ENCODE assay signal across 8 cellular contexts in the genomic region with DNA sequence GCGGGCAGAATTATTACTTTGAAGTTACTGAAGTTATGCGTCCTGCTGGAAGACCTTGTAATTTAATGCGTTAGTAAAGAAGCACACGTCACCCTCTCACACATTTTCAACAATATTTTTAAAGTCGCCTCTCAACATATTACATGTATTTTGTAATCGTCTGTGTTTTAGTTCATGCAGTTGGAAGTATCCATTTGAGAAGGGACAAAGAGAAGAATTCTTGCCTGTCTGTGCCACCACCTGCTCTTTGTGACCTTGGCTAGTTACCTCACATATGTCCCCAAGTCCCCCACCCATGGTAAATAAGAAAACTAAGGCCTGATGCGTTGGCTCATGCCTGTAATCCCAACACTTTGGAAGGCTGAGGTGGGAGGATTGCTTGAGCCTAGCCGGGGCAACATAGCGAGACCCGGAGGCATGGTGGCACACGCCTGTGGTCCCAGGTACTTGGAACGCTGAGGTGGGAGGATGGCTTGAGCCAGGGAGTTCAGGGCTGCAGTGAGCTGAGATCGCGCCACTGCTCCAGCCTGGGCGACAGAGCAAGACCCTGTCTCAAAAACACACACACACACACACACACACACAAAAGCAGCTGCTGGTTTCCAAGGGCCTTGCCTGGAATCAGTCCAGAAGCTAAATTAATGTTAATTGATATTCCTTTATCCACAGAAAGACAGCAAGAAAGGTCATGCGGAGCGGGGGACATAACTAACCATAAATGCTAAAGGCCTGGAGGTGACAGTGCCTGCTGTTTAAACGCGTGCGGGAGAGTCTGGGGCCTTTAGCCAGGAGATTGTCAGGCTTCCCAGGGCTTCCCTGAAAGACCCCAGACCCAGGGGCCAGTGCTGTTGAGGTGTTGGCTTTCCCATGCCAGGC. TPM values are rescaled to one million over a fixed set of nuclear protein-coding genes. Genes with fewer than 3 reads are reported as not detected.
DNase-seq lines count a peak whose midpoint lies in the region; ATAC-seq, FAIRE-seq and TF ChIP-seq lines count a peak whose summit lies in the region.

No MANE protein-coding gene starts in this region.

- H3K9me3 ChIP-seq in BE2C (no peaks in the 10 kb centered on the region), HUES48 (ENCODE audit: control insufficient read depth, insufficient read depth, low read length) (no peaks in the 10 kb centered on the region), adipocyte (ENCODE audit: control insufficient read depth, low read length) (no peaks in the 10 kb centered on the region), HepG2 (ENCODE audit: low read length) (no peaks in the 10 kb centered on the region), thymus (ENCODE audit: control insufficient read depth) (no peaks in the 10 kb centered on the region)

- H4K20me1 ChIP-seq in HepG2 (ENCODE audit: insufficient read depth, low read length): peaks cover 13% of the 10 kb centered on the region

- H3K4me1 ChIP-seq in BE2C: peaks cover 7% of the 10 kb centered on the region
- H3K4me1 ChIP-seq in HUES48 (ENCODE audit: control insufficient read depth, insufficient read depth, low read length): peaks cover 8% of the 10 kb centered on the region
- H3K4me1 ChIP-seq in adipocyte (ENCODE audit: control insufficient read depth, insufficient read depth, low read length): peaks cover 30% of the 10 kb centered on the region
- H3K4me1 ChIP-seq in HepG2 (ENCODE audit: insufficient read depth, low read length): peaks cover 38% of the 10 kb centered on the region
- H3K4me1 ChIP-seq in thymus (ENCODE audit: control insufficient read depth, insufficient read depth, low read length): peaks cover 9% of the 10 kb centered on the region

- POLR2A ChIA-PET in HepG2 (lab: Yijun Ruan, JAX): interaction anchor here (0.7 to 6.3 kb wide), 5 partner anchors 16 to 64 kb away, joined by 3 to 54 read pairs (median 11); no protein-coding TSS in a partner anchor

- CTCF ChIA-PET in HepG2 (lab: Yijun Ruan, JAX; ENCODE audit: low intra/inter-chr PET ratio, low total read pairs): no interaction called here

- peak overlapping the region; percentile 80 for H3K4me2 ChIP-seq in HepG2 (ENCODE audit: low read depth, low read length)

- no peak; a peak in 1 of 4 replicates for TF ChIP-seq POLR2A in HepG2 (IDR thresholded peaks at IDR 0.05; ENCODE audit: insufficient read depth in 1 of 2, low read depth in 2 of 2, low read length in 2 of 2)

- peaks cover 33% of the 10 kb centered on the region for H3K79me2 ChIP-seq in HepG2 (ENCODE audit: insufficient read depth, low read length)

- TF ChIP-seq CTCF in BE2C (IDR thresholded peaks at IDR 0.05; ENCODE audit: low read depth, low read length) (no peak), HepG2 (CRISPR knock-in tag; IDR thresholded peaks at IDR 0.05) (no peak)

- H3K27ac ChIP-seq in HUES48 (ENCODE audit: low read depth, low read length): peak overlapping the region; percentile 100
- peak overlapping the region; percentile 95 for H3K27ac ChIP-seq in HepG2 (ENCODE audit: extremely low read length, insufficient read depth, low read length)
- peak overlapping the region; percentile 99 for H3K27ac ChIP-seq in thymus (ENCODE audit: low read depth)

- no peak for TF ChIP-seq RAD21 in HepG2 (CRISPR knock-in tag; IDR thresholded peaks at IDR 0.05)

- peak; percentile 74 for FAIRE-seq in HepG2 (lab: Jason Lieb, UNC)

- WGBS in HepG2 (ENCODE audit: low lambda C conversion rate): 0% methylated on average over 6 of the region's 20 CpGs
- WGBS in thymus: 53% methylated on average over 20 of the region's 20 CpGs

- H3K36me3 ChIP-seq in BE2C: peaks cover 14% of the 10 kb centered on the region
- H3K36me3 ChIP-seq in HUES48 (ENCODE audit: control insufficient read depth, insufficient read depth, low read length): no peaks in the 10 kb centered on the region; the same call in none of the 2 replicates
- H3K36me3 ChIP-seq in adipocyte (ENCODE audit: control insufficient read depth, insufficient read depth, low read length, severe bottlenecking): no peaks in the 10 kb centered on the region
- peaks cover 0 to 3% of the 10 kb centered on the region in 2 experiments; a peak in 1 of 5 replicates for H3K36me3 ChIP-seq in HepG2 (replicated peaks in 1 of 2; ENCODE audit: control insufficient read depth in 1 of 2, insufficient read depth in 2 of 2, low read length in 2 of 2)
- no peaks in the 10 kb centered on the region for H3K36me3 ChIP-seq in thymus (ENCODE audit: control insufficient read depth, insufficient read depth)

- H3K9ac ChIP-seq in HUES48 (ENCODE audit: low read depth, low read length): peak overlapping the region; percentile 99
- H3K9ac ChIP-seq in adipocyte (ENCODE audit: low read length): peak overlapping the region; percentile 100
- peak overlapping the region; percentile 92 for H3K9ac ChIP-seq in HepG2 (ENCODE audit: insufficient read depth, low read depth, low read length)

- H3K27me3 ChIP-seq in BE2C (no peaks in the 10 kb centered on the region), HUES48 (ENCODE audit: control insufficient read depth, insufficient read depth, low read length) (no peaks in the 10 kb centered on the region), adipocyte (replicated peaks; ENCODE audit: control insufficient read depth, insufficient read depth, low read length) (no peaks in the 10 kb centered on the region), HepG2 (ENCODE audit: control insufficient read depth in 1 of 2, insufficient read depth in 2 of 2, low read length in 2 of 2) (no peaks in the 10 kb centered on the region; a peak in 1 of 5 replicates), thymus (ENCODE audit: control insufficient read depth, insufficient read depth) (no peaks in the 10 kb centered on the region)

- intact Hi-C loops in HepG2 (cut with micrococcal nuclease; ENCODE audit: unreplicated experiment): loop anchor here (2.0 kb wide), 1 partner anchor 39 kb away; no protein-coding TSS in a partner anchor

- no peak for ATAC-seq in HepG2

- TF ChIP-seq EP300 in HepG2 (IDR thresholded peaks at IDR 0.05; ENCODE audit: low read depth in 2 of 2, low read length in 2 of 2) (no peak), HepG2 (CRISPR knock-in tag; IDR thresholded peaks at IDR 0.05; ENCODE audit: borderline replicate concordance) (no peak)

- H3K4me3 ChIP-seq in BE2C (ENCODE audit: low read depth, low read length) (peak overlapping the region; percentile 56), HUES48 (ENCODE audit: low read depth, low read length) (peak overlapping the region; percentile 83), adipocyte (ENCODE audit: low read length) (peak overlapping the region; percentile 99), HepG2 (replicated peaks in 1 of 3; ENCODE audit: insufficient read depth in 1 of 3, low read depth in 2 of 3, low read length in 3 of 3) (peak overlapping the region; percentile 51 to 90 (median 66)), thymus (ENCODE audit: low read length) (peak overlapping the region; percentile 62)

- BruUV-seq in HepG2 (replicated peaks; lab: Mats Ljungman, UMichigan): TSS peak; percentile 76

- DNase-seq in BE2C: peak; percentile 54
- DNase-seq in adipocyte (ENCODE audit: low read depth): no peak
- DNase-seq in HepG2 (ENCODE audit: low spot score): peak; percentile 40
- DNase-seq in NCI-H2196 treated with DMSO at 0.1 percent for 48 hours (lab: John Stamatoyannopoulos, UW; ENCODE audit: unreplicated experiment): no peak
- DNase-seq in activated CD4-positive, alpha-beta T cell treated with anti-CD3 and anti-CD28 coated beads for 1 hour: no peak
- no peak for DNase-seq in stimulated activated CD4-positive, alpha-beta T cell treated with anti-CD3 and anti-CD28 coated beads, Interleukin-4, amount 100 ng/mL, for 24 hours

- H2AFZ ChIP-seq in HepG2 (ENCODE audit: low read length): no peak overlapping the region

- in situ Hi-C loops in HepG2 (cut with HindIII; ENCODE audit: extremely low pct_ligation_motif_present, low pct_unique_long_range_greater_than_20kb): loop anchor here (5.0 kb wide), 1 partner anchor 39 kb away; no protein-coding TSS in a partner anchor

RNA-seq across cellular contexts. Expression of a gene that starts 0.8 kb away (rescaled TPM):
- 4.9 TPM for polyA plus RNA-seq in BE2C (2012; ENCODE audit: insufficient read depth, insufficient read length, low read depth)
- 1.7 and 2.2 TPM in 2 replicates for total RNA-seq in HepG2 (2016; rRNA removed; fragmentation: Illumina TruSeq; extraction: Trizol)
- total RNA-seq in HepG2 (2016; cell fraction: cytosol; rRNA removed; fragmentation: Illumina TruSeq; extraction: Trizol; ENCODE audit: low read depth): 0.40 and 0.53 TPM in 2 replicates
- 2.0 and 3.2 TPM in 2 replicates for total RNA-seq in HepG2 (2016; cell fraction: insoluble cytoplasmic fraction; rRNA removed; fragmentation: Illumina TruSeq; extraction: Trizol)
- 1.1 and 1.3 TPM in 2 replicates for total RNA-seq in HepG2 (2016; cell fraction: membrane; rRNA removed; fragmentation: Illumina TruSeq; extraction: Trizol)
- 2.5 and 3.6 TPM in 2 replicates for total RNA-seq in HepG2 (2016; cell fraction: nucleus; rRNA removed; fragmentation: Illumina TruSeq; extraction: Trizol)
- 6.2 and 6.7 TPM in 2 replicates for polyA plus RNA-seq in HepG2 (2011; rRNA removed)
- 7.0 and 11.0 TPM in 2 replicates for polyA plus RNA-seq in HepG2 (2011; cell fraction: cytosol; rRNA removed)
- 4.7 and 4.8 TPM in 2 replicates for polyA plus RNA-seq in HepG2 (2011; cell fraction: nucleus; rRNA removed)
- polyA plus RNA-seq in HepG2 (2012): 5.0 and 5.4 TPM in 2 replicates
- 0.63 and 0.91 TPM in 2 replicates for polyA plus RNA-seq in HepG2 (2016; cell fraction: cytosol; fragmentation: Illumina TruSeq; extraction: Trizol; ENCODE audit: low read depth)
- 1.3 and 2.0 TPM in 2 replicates for polyA plus RNA-seq in HepG2 (2016; cell fraction: insoluble cytoplasmic fraction; fragmentation: Illumina TruSeq; extraction: Trizol; ENCODE audit: low read depth)
- polyA plus RNA-seq in HepG2 (2016; cell fraction: membrane; fragmentation: Illumina TruSeq; extraction: Trizol; ENCODE audit: low read depth): 0.69 and 1.2 TPM in 2 replicates
- polyA plus RNA-seq in HepG2 (2016; cell fraction: nucleus; fragmentation: Illumina TruSeq; extraction: Trizol; ENCODE audit: insufficient read depth, low read depth): 3.0 and 3.8 TPM in 2 replicates
- 9.2 and 13.1 TPM in 2 replicates for polyA minus RNA-seq in HepG2 (2011; rRNA and poly(A)+ RNA removed; ENCODE audit: low replicate concordance)
- 3.5 and 3.7 TPM in 2 replicates for polyA minus RNA-seq in HepG2 (2011; cell fraction: cytosol; rRNA and poly(A)+ RNA removed)
- polyA minus RNA-seq in HepG2 (2011; cell fraction: nucleus; rRNA and poly(A)+ RNA removed): 1.4 and 3.5 TPM in 2 replicates
- 6.9 TPM for polyA plus RNA-seq in thymus

RNA-seq across cellular contexts. Expression of a gene that starts 1.7 kb away (rescaled TPM):
- polyA plus RNA-seq in BE2C (2012; ENCODE audit: insufficient read depth, insufficient read length, low read depth): 64.3 TPM
- 17.8 and 24.0 TPM in 2 replicates for total RNA-seq in HepG2 (2016; rRNA removed; fragmentation: Illumina TruSeq; extraction: Trizol)
- total RNA-seq in HepG2 (2016; cell fraction: cytosol; rRNA removed; fragmentation: Illumina TruSeq; extraction: Trizol; ENCODE audit: low read depth): 3.1 and 3.2 TPM in 2 replicates
- 18.3 and 20.3 TPM in 2 replicates for total RNA-seq in HepG2 (2016; cell fraction: insoluble cytoplasmic fraction; rRNA removed; fragmentation: Illumina TruSeq; extraction: Trizol)
- total RNA-seq in HepG2 (2016; cell fraction: membrane; rRNA removed; fragmentation: Illumina TruSeq; extraction: Trizol): 11.9 and 12.8 TPM in 2 replicates
- 17.9 and 21.9 TPM in 2 replicates for total RNA-seq in HepG2 (2016; cell fraction: nucleus; rRNA removed; fragmentation: Illumina TruSeq; extraction: Trizol)
- polyA plus RNA-seq in HepG2 (2011; rRNA removed): 5.8 TPM in 2 replicates
- polyA plus RNA-seq in HepG2 (2011; cell fraction: cytosol; rRNA removed): 4.6 and 5.7 TPM in 2 replicates
- 27.7 and 34.4 TPM in 2 replicates for polyA plus RNA-seq in HepG2 (2011; cell fraction: nucleus; rRNA removed)
- polyA plus RNA-seq in HepG2 (2012): 18.3 and 21.2 TPM in 2 replicates
- 2.2 and 2.6 TPM in 2 replicates for polyA plus RNA-seq in HepG2 (2016; cell fraction: cytosol; fragmentation: Illumina TruSeq; extraction: Trizol; ENCODE audit: low read depth)
- polyA plus RNA-seq in HepG2 (2016; cell fraction: insoluble cytoplasmic fraction; fragmentation: Illumina TruSeq; extraction: Trizol; ENCODE audit: low read depth): 32.5 and 46.4 TPM in 2 replicates
- 7.0 and 9.4 TPM in 2 replicates for polyA plus RNA-seq in HepG2 (2016; cell fraction: membrane; fragmentation: Illumina TruSeq; extraction: Trizol; ENCODE audit: low read depth)
- polyA plus RNA-seq in HepG2 (2016; cell fraction: nucleus; fragmentation: Illumina TruSeq; extraction: Trizol; ENCODE audit: insufficient read depth, low read depth): 60.1 and 68.4 TPM in 2 replicates
- polyA minus RNA-seq in HepG2 (2011; rRNA and poly(A)+ RNA removed; ENCODE audit: low replicate concordance): 16.9 and 25.4 TPM in 2 replicates
- polyA minus RNA-seq in HepG2 (2011; cell fraction: cytosol; rRNA and poly(A)+ RNA removed): 17.9 and 19.6 TPM in 2 replicates
- 10.3 and 14.4 TPM in 2 replicates for polyA minus RNA-seq in HepG2 (2011; cell fraction: nucleus; rRNA and poly(A)+ RNA removed)
- 21.9 TPM for polyA plus RNA-seq in thymus

RNA-seq across cellular contexts. Expression of a gene that starts 28.9 kb away (rescaled TPM):
- polyA plus RNA-seq in BE2C (2012; ENCODE audit: insufficient read depth, insufficient read length, low read depth): 163 TPM
- total RNA-seq in HepG2 (2016; rRNA removed; fragmentation: Illumina TruSeq; extraction: Trizol): 0.77 and 1.4 TPM in 2 replicates
- total RNA-seq in HepG2 (2016; cell fraction: cytosol; rRNA removed; fragmentation: Illumina TruSeq; extraction: Trizol; ENCODE audit: low read depth): not detected in 2 replicates
- total RNA-seq in HepG2 (2016; cell fraction: insoluble cytoplasmic fraction; rRNA removed; fragmentation: Illumina TruSeq; extraction: Trizol): 0.48 and 1.3 TPM in 2 replicates
- total RNA-seq in HepG2 (2016; cell fraction: membrane; rRNA removed; fragmentation: Illumina TruSeq; extraction: Trizol): 0.31 and 0.34 TPM in 2 replicates
- total RNA-seq in HepG2 (2016; cell fraction: nucleus; rRNA removed; fragmentation: Illumina TruSeq; extraction: Trizol): 0.78 and 1.4 TPM in 2 replicates
- polyA plus RNA-seq in HepG2 (2011; rRNA removed) (2.0 and 2.6 TPM in 2 replicates), thymus (18.3 TPM)
- 2.7 and 3.2 TPM in 2 replicates for polyA plus RNA-seq in HepG2 (2011; cell fraction: cytosol; rRNA removed)
- 7.0 and 9.2 TPM in 2 replicates for polyA plus RNA-seq in HepG2 (2011; cell fraction: nucleus; rRNA removed)
- 1.5 and 2.1 TPM in 2 replicates for polyA plus RNA-seq in HepG2 (2012)
- 0.29 and 0.48 TPM in 2 replicates for polyA plus RNA-seq in HepG2 (2016; cell fraction: cytosol; fragmentation: Illumina TruSeq; extraction: Trizol; ENCODE audit: low read depth)
- 0.72 and 1.8 TPM in 2 replicates for polyA plus RNA-seq in HepG2 (2016; cell fraction: insoluble cytoplasmic fraction; fragmentation: Illumina TruSeq; extraction: Trizol; ENCODE audit: low read depth)
- 0.16 and 0.45 TPM in 2 replicates for polyA plus RNA-seq in HepG2 (2016; cell fraction: membrane; fragmentation: Illumina TruSeq; extraction: Trizol; ENCODE audit: low read depth)
- 0.89 and 1.6 TPM in 2 replicates for polyA plus RNA-seq in HepG2 (2016; cell fraction: nucleus; fragmentation: Illumina TruSeq; extraction: Trizol; ENCODE audit: insufficient read depth, low read depth)
- 3.3 TPM in 1 of 2 replicates, not detected in the other for polyA minus RNA-seq in HepG2 (2011; rRNA and poly(A)+ RNA removed; ENCODE audit: low replicate concordance)
- polyA minus RNA-seq in HepG2 (2011; cell fraction: cytosol; rRNA and poly(A)+ RNA removed): 0.53 and 1.5 TPM in 2 replicates
- polyA minus RNA-seq in HepG2 (2011; cell fraction: nucleus; rRNA and poly(A)+ RNA removed): 1.6 and 1.7 TPM in 2 replicates

RNA-seq across cellular contexts. Expression of a gene that starts 38.5 kb away (rescaled TPM):
- polyA plus RNA-seq in BE2C (2012; ENCODE audit: insufficient read depth, insufficient read length, low read depth): 597 TPM
- 51.1 and 51.7 TPM in 2 replicates for total RNA-seq in HepG2 (2016; rRNA removed; fragmentation: Illumina TruSeq; extraction: Trizol)
- total RNA-seq in HepG2 (2016; cell fraction: cytosol; rRNA removed; fragmentation: Illumina TruSeq; extraction: Trizol; ENCODE audit: low read depth): 55.8 and 62.5 TPM in 2 replicates
- 47.6 and 50.9 TPM in 2 replicates for total RNA-seq in HepG2 (2016; cell fraction: insoluble cytoplasmic fraction; rRNA removed; fragmentation: Illumina TruSeq; extraction: Trizol)
- total RNA-seq in HepG2 (2016; cell fraction: membrane; rRNA removed; fragmentation: Illumina TruSeq; extraction: Trizol): 52.1 and 59.2 TPM in 2 replicates
- 27.3 and 30.2 TPM in 2 replicates for total RNA-seq in HepG2 (2016; cell fraction: nucleus; rRNA removed; fragmentation: Illumina TruSeq; extraction: Trizol)
- polyA plus RNA-seq in HepG2 (2011; rRNA removed) (49.1 and 49.2 TPM in 2 replicates), thymus (94.7 TPM)
- polyA plus RNA-seq in HepG2 (2011; cell fraction: cytosol; rRNA removed): 61.9 and 80.7 TPM in 2 replicates
- polyA plus RNA-seq in HepG2 (2011; cell fraction: nucleus; rRNA removed): 84.9 and 98.2 TPM in 2 replicates
- 45.4 and 52.3 TPM in 2 replicates for polyA plus RNA-seq in HepG2 (2012)
- polyA plus RNA-seq in HepG2 (2016; cell fraction: cytosol; fragmentation: Illumina TruSeq; extraction: Trizol; ENCODE audit: low read depth): 168 and 195 TPM in 2 replicates
- 99.2 and 109 TPM in 2 replicates for polyA plus RNA-seq in HepG2 (2016; cell fraction: insoluble cytoplasmic fraction; fragmentation: Illumina TruSeq; extraction: Trizol; ENCODE audit: low read depth)
- polyA plus RNA-seq in HepG2 (2016; cell fraction: membrane; fragmentation: Illumina TruSeq; extraction: Trizol; ENCODE audit: low read depth): 92.8 and 108 TPM in 2 replicates
- polyA plus RNA-seq in HepG2 (2016; cell fraction: nucleus; fragmentation: Illumina TruSeq; extraction: Trizol; ENCODE audit: insufficient read depth, low read depth): 92.2 and 97.8 TPM in 2 replicates
- 30.3 and 98.8 TPM in 2 replicates for polyA minus RNA-seq in HepG2 (2011; rRNA and poly(A)+ RNA removed; ENCODE audit: low replicate concordance)
- 14.6 and 17.3 TPM in 2 replicates for polyA minus RNA-seq in HepG2 (2011; cell fraction: cytosol; rRNA and poly(A)+ RNA removed)
- polyA minus RNA-seq in HepG2 (2011; cell fraction: nucleus; rRNA and poly(A)+ RNA removed): 23.7 and 25.0 TPM in 2 replicates

RNA-seq across cellular contexts. Expression of a gene that starts 46.3 kb away (rescaled TPM):
- polyA plus RNA-seq in BE2C (2012; ENCODE audit: insufficient read depth, insufficient read length, low read depth): 348 TPM
- 69.8 and 77.3 TPM in 2 replicates for total RNA-seq in HepG2 (2016; rRNA removed; fragmentation: Illumina TruSeq; extraction: Trizol)
- 104 and 121 TPM in 2 replicates for total RNA-seq in HepG2 (2016; cell fraction: cytosol; rRNA removed; fragmentation: Illumina TruSeq; extraction: Trizol; ENCODE audit: low read depth)
- total RNA-seq in HepG2 (2016; cell fraction: insoluble cytoplasmic fraction; rRNA removed; fragmentation: Illumina TruSeq; extraction: Trizol): 57.7 and 81.1 TPM in 2 replicates
- total RNA-seq in HepG2 (2016; cell fraction: membrane; rRNA removed; fragmentation: Illumina TruSeq; extraction: Trizol): 244 and 255 TPM in 2 replicates
- total RNA-seq in HepG2 (2016; cell fraction: nucleus; rRNA removed; fragmentation: Illumina TruSeq; extraction: Trizol): 35.1 and 36.4 TPM in 2 replicates
- polyA plus RNA-seq in HepG2 (2011; rRNA removed) (57.7 and 83.5 TPM in 2 replicates), thymus (44.0 TPM)
- 47.6 and 67.3 TPM in 2 replicates for polyA plus RNA-seq in HepG2 (2011; cell fraction: cytosol; rRNA removed)
- 59.5 and 63.5 TPM in 2 replicates for polyA plus RNA-seq in HepG2 (2011; cell fraction: nucleus; rRNA removed)
- polyA plus RNA-seq in HepG2 (2012): 65.5 and 87.1 TPM in 2 replicates
- 148 and 150 TPM in 2 replicates for polyA plus RNA-seq in HepG2 (2016; cell fraction: cytosol; fragmentation: Illumina TruSeq; extraction: Trizol; ENCODE audit: low read depth)
- 80.3 and 99.3 TPM in 2 replicates for polyA plus RNA-seq in HepG2 (2016; cell fraction: insoluble cytoplasmic fraction; fragmentation: Illumina TruSeq; extraction: Trizol; ENCODE audit: low read depth)
- 244 and 277 TPM in 2 replicates for polyA plus RNA-seq in HepG2 (2016; cell fraction: membrane; fragmentation: Illumina TruSeq; extraction: Trizol; ENCODE audit: low read depth)
- polyA plus RNA-seq in HepG2 (2016; cell fraction: nucleus; fragmentation: Illumina TruSeq; extraction: Trizol; ENCODE audit: insufficient read depth, low read depth): 93.5 and 94.6 TPM in 2 replicates
- 195 and 354 TPM in 2 replicates for polyA minus RNA-seq in HepG2 (2011; rRNA and poly(A)+ RNA removed; ENCODE audit: low replicate concordance)
- 79.8 and 83.1 TPM in 2 replicates for polyA minus RNA-seq in HepG2 (2011; cell fraction: cytosol; rRNA and poly(A)+ RNA removed)
- 16.6 and 21.8 TPM in 2 replicates for polyA minus RNA-seq in HepG2 (2011; cell fraction: nucleus; rRNA and poly(A)+ RNA removed)

Comparison
In these comparisons a context has a peak if more than half of its experiments do, and no peak if none do; other contexts are left out.
1. DNase-seq: peak in BE2C (single experiment) and HepG2 (single experiment); none in adipocyte (single experiment), NCI-H2196 treated with DMSO at 0.1 percent for 48 hours (single experiment), activated CD4-positive, alpha-beta T cell treated with anti-CD3 and anti-CD28 coated beads for 1 hour (single experiment) and stimulated activated CD4-positive, alpha-beta T cell treated with anti-CD3 and anti-CD28 coated beads, Interleukin-4, amount 100 ng/mL, for 24 hours (single experiment).
2. Peak in every context shown above with its lines, with median percentiles within 50 percentile points of each other: H3K4me3 ChIP-seq, H3K27ac ChIP-seq and H3K9ac ChIP-seq.